28 cellular contexts compared by ENCODE assay signal in genomic region chr1:77354536-77354935, GRCh38.
"Had no signal": no experiment of that assay in that cellular context is flagged by ENCODE, and none has a peak within 500 bp of the region (broad histone marks: within the 10 kb centered on the region; RNA-seq: fewer than 3 reads in every experiment).

No MANE protein-coding gene starts in this region.

- H3K27ac Mint-ChIP-seq: activated CD4-positive, alpha-beta memory T cell treated with anti-CD3 and anti-CD28 coated beads, Interleukin-2, amount 10 ng/mL, durations not matched to agents 7 days and 5 days; activated T-cell treated with anti-CD3 and anti-CD28 coated beads, Interleukin-2, amount 50 U/mL, for 24 hours; activated T-helper 2 cell treated with anti-CD3 and anti-CD28 coated beads, Interferon-gamma antibody, Interleukin-2, Interleukin-4, amounts not matched to agents 10 μg/mL and 5 μg/mL and 100 μg/mL, durations not matched to agents 14 hours and 24 hours and 36 hours; IgD-negative memory B cell had no signal

- H3K27me3 Mint-ChIP-seq: activated CD4-positive, alpha-beta memory T cell treated with anti-CD3 and anti-CD28 coated beads, Interleukin-2, amount 10 ng/mL, durations not matched to agents 7 days and 5 days; activated naive CD4-positive, alpha-beta T cell treated with anti-CD3 and anti-CD28 coated beads, Interleukin-2, amount 50 U/mL, for 24 hours; activated T-cell treated with anti-CD3 and anti-CD28 coated beads, Interleukin-2, amount 50 U/mL, for 24 hours had no signal

- H3K9me3 Mint-ChIP-seq: activated CD4-positive, alpha-beta memory T cell treated with anti-CD3 and anti-CD28 coated beads, Interleukin-2, amount 10 ng/mL, durations not matched to agents 7 days and 5 days; activated naive CD4-positive, alpha-beta T cell treated with anti-CD3 and anti-CD28 coated beads, Interleukin-2, amount 50 U/mL, for 24 hours; activated T-helper 2 cell treated with anti-CD3 and anti-CD28 coated beads, Interferon-gamma antibody, Interleukin-2, Interleukin-4, amounts not matched to agents 10 μg/mL and 5 μg/mL and 100 μg/mL, durations not matched to agents 14 hours and 24 hours and 36 hours had no signal

- H3K4me3 ChIP-seq: ascending aorta, cardiac muscle cell, PC-9 had no signal

- H3K27me3 ChIP-seq: ascending aorta, cardiac muscle cell had no signal

- DNase-seq: activated CD4-positive, alpha-beta memory T cell treated with anti-CD3 and anti-CD28 coated beads, Interleukin-2, amount 10 ng/mL, durations not matched to agents 7 days and 5 days; activated CD4-positive, alpha-beta T cell treated with anti-CD3 and anti-CD28 coated beads for 1 hour; activated CD4-positive, alpha-beta T cell treated with anti-CD3 and anti-CD28 coated beads for 48 hours; activated CD4-positive, CD25-positive, alpha-beta regulatory T cell; activated gamma-delta T cell; activated naive CD4-positive, alpha-beta T cell treated with Interleukin-2 at 50 U/mL for 16 hours; activated T-cell treated with anti-CD3 and anti-CD28 coated beads, Interleukin-2, amount 50 U/mL, for 24 hours; amygdala; Karpas-422; KBM-7; NCI-H1105; NCI-H1417 treated with DMSO at 0.1 percent for 48 hours; NCI-H187 treated with DMSO at 0.1 percent for 48 hours; NCI-H345; NCI-H524 treated with DMSO at 0.1 percent for 48 hours; NCI-H748 treated with DMSO at 0.1 percent for 48 hours; NK-92 treated with Interleukin-12 subunit alpha and Interleukin-12 subunit beta, amount 100 ng/mL, for 24 hours; PC-9; SIG-M5; T1000; WERI-Rb-1 had no signal

- H3K36me3 ChIP-seq: ascending aorta, cardiac muscle cell, WERI-Rb-1 had no signal

- H3K27ac ChIP-seq: ascending aorta, cardiac muscle cell, PC-9, RWPE1, WERI-Rb-1 had no signal

- H3K4me3 Mint-ChIP-seq: activated CD4-positive, alpha-beta memory T cell treated with anti-CD3 and anti-CD28 coated beads, Interleukin-2, amount 10 ng/mL, durations not matched to agents 7 days and 5 days; activated naive CD4-positive, alpha-beta T cell treated with anti-CD3 and anti-CD28 coated beads, Interleukin-2, amount 50 U/mL, for 24 hours; activated T-cell treated with anti-CD3 and anti-CD28 coated beads, Interleukin-2, amount 50 U/mL, for 24 hours; IgD-negative memory B cell had no signal

- H3K36me3 Mint-ChIP-seq: IgD-negative memory B cell had no signal

- ATAC-seq: Right ventricle myocardium inferior had no signal

- H3K4me1 ChIP-seq: ascending aorta had no signal

- H3K4me1 Mint-ChIP-seq: IgD-negative memory B cell had no signal

- H3K9me3 ChIP-seq: ascending aorta had no signal

- H2AFZ ChIP-seq: PC-9 had no signal

- H3K4me2 ChIP-seq: PC-9 had no signal
